ENCODE assay signal across 1 cellular context in the genomic region with DNA sequence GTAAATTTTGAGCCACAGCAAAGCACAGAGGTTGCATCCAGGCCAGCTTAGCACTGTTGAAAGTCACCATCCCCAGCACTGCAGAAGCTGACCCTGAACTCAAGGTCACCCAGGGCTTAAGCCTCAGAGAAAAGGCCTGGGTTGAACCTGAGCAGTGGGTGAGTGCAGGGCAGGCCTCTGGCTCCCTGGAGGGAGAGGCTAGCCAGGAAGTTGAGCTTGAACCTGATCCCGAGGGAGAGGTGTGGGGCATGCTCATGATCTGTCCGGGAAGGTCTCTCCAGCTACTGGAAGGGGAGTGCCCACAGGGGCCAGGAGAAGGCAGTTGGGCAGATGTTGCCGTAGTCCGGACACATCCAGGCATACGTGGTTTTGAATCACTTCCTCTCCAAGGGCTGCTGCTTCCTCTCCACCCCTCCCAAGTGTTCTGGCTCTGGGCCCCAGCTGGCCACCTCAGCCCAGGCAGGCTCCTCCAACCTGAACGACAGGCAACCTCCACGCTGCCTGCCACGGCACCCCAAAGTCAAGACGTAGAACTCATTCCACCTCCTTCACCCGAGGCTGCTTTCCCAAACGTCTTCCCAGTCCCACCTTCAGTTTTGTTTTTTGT.
A peak's percentile ranks its signal among the peaks of the same experiment; 100 is the strongest.
TF ChIP-seq lines count a peak whose summit lies in the region.

No MANE protein-coding gene starts in this region.

TF ChIP-seq in HepG2, 621 proteins besides CTCF, POLR2A, EP300 and RAD21 (continued from another document and continues in another):
- TF ChIP-seq, protein P1, sequence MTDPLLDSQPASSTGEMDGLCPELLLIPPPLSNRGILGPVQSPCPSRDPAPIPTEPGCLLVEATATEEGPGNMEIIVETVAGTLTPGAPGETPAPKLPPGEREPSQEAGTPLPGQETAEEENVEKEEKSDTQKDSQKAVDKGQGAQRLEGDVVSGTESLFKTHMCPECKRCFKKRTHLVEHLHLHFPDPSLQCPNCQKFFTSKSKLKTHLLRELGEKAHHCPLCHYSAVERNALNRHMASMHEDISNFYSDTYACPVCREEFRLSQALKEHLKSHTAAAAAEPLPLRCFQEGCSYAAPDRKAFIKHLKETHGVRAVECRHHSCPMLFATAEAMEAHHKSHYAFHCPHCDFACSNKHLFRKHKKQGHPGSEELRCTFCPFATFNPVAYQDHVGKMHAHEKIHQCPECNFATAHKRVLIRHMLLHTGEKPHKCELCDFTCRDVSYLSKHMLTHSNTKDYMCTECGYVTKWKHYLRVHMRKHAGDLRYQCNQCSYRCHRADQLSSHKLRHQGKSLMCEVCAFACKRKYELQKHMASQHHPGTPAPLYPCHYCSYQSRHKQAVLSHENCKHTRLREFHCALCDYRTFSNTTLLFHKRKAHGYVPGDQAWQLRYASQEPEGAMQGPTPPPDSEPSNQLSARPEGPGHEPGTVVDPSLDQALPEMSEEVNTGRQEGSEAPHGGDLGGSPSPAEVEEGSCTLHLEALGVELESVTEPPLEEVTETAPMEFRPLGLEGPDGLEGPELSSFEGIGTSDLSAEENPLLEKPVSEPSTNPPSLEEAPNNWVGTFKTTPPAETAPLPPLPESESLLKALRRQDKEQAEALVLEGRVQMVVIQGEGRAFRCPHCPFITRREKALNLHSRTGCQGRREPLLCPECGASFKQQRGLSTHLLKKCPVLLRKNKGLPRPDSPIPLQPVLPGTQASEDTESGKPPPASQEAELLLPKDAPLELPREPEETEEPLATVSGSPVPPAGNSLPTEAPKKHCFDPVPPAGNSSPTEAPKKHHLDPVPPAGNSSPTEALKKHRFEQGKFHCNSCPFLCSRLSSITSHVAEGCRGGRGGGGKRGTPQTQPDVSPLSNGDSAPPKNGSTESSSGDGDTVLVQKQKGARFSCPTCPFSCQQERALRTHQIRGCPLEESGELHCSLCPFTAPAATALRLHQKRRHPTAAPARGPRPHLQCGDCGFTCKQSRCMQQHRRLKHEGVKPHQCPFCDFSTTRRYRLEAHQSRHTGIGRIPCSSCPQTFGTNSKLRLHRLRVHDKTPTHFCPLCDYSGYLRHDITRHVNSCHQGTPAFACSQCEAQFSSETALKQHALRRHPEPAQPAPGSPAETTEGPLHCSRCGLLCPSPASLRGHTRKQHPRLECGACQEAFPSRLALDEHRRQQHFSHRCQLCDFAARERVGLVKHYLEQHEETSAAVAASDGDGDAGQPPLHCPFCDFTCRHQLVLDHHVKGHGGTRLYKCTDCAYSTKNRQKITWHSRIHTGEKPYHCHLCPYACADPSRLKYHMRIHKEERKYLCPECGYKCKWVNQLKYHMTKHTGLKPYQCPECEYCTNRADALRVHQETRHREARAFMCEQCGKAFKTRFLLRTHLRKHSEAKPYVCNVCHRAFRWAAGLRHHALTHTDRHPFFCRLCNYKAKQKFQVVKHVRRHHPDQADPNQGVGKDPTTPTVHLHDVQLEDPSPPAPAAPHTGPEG (CRISPR knock-in tag; IDR thresholded peaks at IDR 0.05), result peak; percentile 81
- TF ChIP-seq ZEB1 (IDR thresholded peaks at IDR 0.05; ENCODE audit: insufficient replicate concordance, low read depth) (no peak), RFX3 (CRISPR knock-in tag; IDR thresholded peaks at IDR 0.05) (no peak), TAF1 (CRISPR knock-in tag; IDR thresholded peaks at IDR 0.05) (no peak; the same call in none of the 2 replicates), WIZ (CRISPR knock-in tag; IDR thresholded peaks at IDR 0.05) (no peak; the same call in 1 of the 2 replicates), HOXA3 (CRISPR knock-in tag; IDR thresholded peaks at IDR 0.05) (peak; percentile 90), ZNF451 (CRISPR knock-in tag; IDR thresholded peaks at IDR 0.05) (peak; percentile 89; the same call in 1 of the 2 replicates), ZNF773 (CRISPR knock-in tag; IDR thresholded peaks at IDR 0.05; ENCODE audit: borderline replicate concordance) (0 out of 2 replicates have a peak, but pooled peaks have one; percentile 75), SMAD3 (CRISPR knock-in tag; IDR thresholded peaks at IDR 0.05) (peak; percentile 86; the same call in 1 of the 2 replicates), NFYB (CRISPR knock-in tag; IDR thresholded peaks at IDR 0.05) (no peak), BRCA1 (CRISPR knock-in tag; IDR thresholded peaks at IDR 0.05) (peak; percentile 95), POLR2AphosphoS5 (IDR thresholded peaks at IDR 0.05; ENCODE audit: low read depth, low read length) (no peak; the same call in none of the 2 replicates)
- TF ChIP-seq, protein P2, sequence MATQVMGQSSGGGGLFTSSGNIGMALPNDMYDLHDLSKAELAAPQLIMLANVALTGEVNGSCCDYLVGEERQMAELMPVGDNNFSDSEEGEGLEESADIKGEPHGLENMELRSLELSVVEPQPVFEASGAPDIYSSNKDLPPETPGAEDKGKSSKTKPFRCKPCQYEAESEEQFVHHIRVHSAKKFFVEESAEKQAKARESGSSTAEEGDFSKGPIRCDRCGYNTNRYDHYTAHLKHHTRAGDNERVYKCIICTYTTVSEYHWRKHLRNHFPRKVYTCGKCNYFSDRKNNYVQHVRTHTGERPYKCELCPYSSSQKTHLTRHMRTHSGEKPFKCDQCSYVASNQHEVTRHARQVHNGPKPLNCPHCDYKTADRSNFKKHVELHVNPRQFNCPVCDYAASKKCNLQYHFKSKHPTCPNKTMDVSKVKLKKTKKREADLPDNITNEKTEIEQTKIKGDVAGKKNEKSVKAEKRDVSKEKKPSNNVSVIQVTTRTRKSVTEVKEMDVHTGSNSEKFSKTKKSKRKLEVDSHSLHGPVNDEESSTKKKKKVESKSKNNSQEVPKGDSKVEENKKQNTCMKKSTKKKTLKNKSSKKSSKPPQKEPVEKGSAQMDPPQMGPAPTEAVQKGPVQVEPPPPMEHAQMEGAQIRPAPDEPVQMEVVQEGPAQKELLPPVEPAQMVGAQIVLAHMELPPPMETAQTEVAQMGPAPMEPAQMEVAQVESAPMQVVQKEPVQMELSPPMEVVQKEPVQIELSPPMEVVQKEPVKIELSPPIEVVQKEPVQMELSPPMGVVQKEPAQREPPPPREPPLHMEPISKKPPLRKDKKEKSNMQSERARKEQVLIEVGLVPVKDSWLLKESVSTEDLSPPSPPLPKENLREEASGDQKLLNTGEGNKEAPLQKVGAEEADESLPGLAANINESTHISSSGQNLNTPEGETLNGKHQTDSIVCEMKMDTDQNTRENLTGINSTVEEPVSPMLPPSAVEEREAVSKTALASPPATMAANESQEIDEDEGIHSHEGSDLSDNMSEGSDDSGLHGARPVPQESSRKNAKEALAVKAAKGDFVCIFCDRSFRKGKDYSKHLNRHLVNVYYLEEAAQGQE (IDR thresholded peaks at IDR 0.05; ENCODE audit: borderline replicate concordance in 1 of 2, low read depth in 1 of 2, low read length in 2 of 2), result no peak
- TF ChIP-seq, protein P3, sequence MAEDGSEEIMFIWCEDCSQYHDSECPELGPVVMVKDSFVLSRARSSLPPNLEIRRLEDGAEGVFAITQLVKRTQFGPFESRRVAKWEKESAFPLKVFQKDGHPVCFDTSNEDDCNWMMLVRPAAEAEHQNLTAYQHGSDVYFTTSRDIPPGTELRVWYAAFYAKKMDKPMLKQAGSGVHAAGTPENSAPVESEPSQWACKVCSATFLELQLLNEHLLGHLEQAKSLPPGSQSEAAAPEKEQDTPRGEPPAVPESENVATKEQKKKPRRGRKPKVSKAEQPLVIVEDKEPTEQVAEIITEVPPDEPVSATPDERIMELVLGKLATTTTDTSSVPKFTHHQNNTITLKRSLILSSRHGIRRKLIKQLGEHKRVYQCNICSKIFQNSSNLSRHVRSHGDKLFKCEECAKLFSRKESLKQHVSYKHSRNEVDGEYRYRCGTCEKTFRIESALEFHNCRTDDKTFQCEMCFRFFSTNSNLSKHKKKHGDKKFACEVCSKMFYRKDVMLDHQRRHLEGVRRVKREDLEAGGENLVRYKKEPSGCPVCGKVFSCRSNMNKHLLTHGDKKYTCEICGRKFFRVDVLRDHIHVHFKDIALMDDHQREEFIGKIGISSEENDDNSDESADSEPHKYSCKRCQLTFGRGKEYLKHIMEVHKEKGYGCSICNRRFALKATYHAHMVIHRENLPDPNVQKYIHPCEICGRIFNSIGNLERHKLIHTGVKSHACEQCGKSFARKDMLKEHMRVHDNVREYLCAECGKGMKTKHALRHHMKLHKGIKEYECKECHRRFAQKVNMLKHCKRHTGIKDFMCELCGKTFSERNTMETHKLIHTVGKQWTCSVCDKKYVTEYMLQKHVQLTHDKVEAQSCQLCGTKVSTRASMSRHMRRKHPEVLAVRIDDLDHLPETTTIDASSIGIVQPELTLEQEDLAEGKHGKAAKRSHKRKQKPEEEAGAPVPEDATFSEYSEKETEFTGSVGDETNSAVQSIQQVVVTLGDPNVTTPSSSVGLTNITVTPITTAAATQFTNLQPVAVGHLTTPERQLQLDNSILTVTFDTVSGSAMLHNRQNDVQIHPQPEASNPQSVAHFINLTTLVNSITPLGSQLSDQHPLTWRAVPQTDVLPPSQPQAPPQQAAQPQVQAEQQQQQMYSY (CRISPR knock-in tag; IDR thresholded peaks at IDR 0.05), result peak; percentile 54
- TF ChIP-seq, protein P4, sequence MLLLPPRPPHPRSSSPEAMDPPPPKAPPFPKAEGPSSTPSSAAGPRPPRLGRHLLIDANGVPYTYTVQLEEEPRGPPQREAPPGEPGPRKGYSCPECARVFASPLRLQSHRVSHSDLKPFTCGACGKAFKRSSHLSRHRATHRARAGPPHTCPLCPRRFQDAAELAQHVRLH (CRISPR knock-in tag; IDR thresholded peaks at IDR 0.05; ENCODE audit: borderline replicate concordance, low read depth), result peak; percentile 97
- TF ChIP-seq, protein P5, sequence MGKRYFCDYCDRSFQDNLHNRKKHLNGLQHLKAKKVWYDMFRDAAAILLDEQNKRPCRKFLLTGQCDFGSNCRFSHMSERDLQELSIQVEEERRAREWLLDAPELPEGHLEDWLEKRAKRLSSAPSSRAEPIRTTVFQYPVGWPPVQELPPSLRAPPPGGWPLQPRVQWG (CRISPR knock-in tag; IDR thresholded peaks at IDR 0.05; ENCODE audit: borderline replicate concordance, low read depth), result no peak
- TF ChIP-seq, protein P6, sequence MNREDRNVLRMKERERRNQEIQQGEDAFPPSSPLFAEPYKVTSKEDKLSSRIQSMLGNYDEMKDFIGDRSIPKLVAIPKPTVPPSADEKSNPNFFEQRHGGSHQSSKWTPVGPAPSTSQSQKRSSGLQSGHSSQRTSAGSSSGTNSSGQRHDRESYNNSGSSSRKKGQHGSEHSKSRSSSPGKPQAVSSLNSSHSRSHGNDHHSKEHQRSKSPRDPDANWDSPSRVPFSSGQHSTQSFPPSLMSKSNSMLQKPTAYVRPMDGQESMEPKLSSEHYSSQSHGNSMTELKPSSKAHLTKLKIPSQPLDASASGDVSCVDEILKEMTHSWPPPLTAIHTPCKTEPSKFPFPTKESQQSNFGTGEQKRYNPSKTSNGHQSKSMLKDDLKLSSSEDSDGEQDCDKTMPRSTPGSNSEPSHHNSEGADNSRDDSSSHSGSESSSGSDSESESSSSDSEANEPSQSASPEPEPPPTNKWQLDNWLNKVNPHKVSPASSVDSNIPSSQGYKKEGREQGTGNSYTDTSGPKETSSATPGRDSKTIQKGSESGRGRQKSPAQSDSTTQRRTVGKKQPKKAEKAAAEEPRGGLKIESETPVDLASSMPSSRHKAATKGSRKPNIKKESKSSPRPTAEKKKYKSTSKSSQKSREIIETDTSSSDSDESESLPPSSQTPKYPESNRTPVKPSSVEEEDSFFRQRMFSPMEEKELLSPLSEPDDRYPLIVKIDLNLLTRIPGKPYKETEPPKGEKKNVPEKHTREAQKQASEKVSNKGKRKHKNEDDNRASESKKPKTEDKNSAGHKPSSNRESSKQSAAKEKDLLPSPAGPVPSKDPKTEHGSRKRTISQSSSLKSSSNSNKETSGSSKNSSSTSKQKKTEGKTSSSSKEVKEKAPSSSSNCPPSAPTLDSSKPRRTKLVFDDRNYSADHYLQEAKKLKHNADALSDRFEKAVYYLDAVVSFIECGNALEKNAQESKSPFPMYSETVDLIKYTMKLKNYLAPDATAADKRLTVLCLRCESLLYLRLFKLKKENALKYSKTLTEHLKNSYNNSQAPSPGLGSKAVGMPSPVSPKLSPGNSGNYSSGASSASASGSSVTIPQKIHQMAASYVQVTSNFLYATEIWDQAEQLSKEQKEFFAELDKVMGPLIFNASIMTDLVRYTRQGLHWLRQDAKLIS (CRISPR knock-in tag; IDR thresholded peaks at IDR 0.05), result 0 out of 2 replicates have a peak, but pooled peaks have one; percentile 34
- TF ChIP-seq, protein P7, sequence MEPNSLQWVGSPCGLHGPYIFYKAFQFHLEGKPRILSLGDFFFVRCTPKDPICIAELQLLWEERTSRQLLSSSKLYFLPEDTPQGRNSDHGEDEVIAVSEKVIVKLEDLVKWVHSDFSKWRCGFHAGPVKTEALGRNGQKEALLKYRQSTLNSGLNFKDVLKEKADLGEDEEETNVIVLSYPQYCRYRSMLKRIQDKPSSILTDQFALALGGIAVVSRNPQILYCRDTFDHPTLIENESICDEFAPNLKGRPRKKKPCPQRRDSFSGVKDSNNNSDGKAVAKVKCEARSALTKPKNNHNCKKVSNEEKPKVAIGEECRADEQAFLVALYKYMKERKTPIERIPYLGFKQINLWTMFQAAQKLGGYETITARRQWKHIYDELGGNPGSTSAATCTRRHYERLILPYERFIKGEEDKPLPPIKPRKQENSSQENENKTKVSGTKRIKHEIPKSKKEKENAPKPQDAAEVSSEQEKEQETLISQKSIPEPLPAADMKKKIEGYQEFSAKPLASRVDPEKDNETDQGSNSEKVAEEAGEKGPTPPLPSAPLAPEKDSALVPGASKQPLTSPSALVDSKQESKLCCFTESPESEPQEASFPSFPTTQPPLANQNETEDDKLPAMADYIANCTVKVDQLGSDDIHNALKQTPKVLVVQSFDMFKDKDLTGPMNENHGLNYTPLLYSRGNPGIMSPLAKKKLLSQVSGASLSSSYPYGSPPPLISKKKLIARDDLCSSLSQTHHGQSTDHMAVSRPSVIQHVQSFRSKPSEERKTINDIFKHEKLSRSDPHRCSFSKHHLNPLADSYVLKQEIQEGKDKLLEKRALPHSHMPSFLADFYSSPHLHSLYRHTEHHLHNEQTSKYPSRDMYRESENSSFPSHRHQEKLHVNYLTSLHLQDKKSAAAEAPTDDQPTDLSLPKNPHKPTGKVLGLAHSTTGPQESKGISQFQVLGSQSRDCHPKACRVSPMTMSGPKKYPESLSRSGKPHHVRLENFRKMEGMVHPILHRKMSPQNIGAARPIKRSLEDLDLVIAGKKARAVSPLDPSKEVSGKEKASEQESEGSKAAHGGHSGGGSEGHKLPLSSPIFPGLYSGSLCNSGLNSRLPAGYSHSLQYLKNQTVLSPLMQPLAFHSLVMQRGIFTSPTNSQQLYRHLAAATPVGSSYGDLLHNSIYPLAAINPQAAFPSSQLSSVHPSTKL (CRISPR knock-in tag; IDR thresholded peaks at IDR 0.05), result peak; percentile 96
